In the genomic region with DNA sequence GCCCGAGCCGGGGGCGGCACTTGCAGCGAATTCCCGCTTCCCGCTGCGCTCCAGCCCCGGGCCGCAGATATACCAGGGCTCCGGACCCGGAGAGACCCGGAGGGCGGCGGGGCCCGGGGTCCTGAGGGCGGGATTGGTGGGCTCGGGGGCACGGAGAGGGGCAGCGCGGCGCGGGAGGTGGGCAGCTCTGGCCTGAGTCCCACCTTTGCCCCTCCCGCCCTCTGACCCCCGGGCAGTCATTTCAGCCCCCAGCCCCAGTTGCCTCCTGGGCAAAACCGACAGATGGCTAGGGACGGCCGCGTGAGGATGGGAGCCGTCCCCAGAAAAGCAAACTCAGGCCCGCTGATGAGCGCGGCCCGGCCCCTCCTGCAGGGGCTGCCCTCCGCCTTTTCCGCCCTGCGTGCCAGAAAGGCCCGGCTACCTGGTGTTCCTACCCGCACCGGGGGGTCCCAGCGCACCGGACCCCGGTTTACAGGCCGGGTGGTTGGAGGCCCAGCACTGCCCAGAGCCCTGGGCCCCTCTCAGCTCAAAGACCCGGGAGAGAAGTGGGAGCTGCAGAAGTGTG, we compare ENCODE assay signal across 8 cellular contexts. TPM values are rescaled to one million over a fixed set of nuclear protein-coding genes. Genes with fewer than 3 reads are reported as not detected.
DNase-seq lines count a peak whose midpoint lies in the region; ATAC-seq lines count a peak whose summit lies in the region.

No MANE protein-coding gene starts in this region.

- peak overlapping the region; percentile 81 for H3K4me3 Mint-ChIP-seq in activated T-helper 2 cell treated with anti-CD3 and anti-CD28 coated beads, Interferon-gamma antibody, Interleukin-2, Interleukin-4, amounts not matched to agents 10 μg/mL and 5 μg/mL and 100 μg/mL, durations not matched to agents 14 hours and 24 hours and 36 hours (ENCODE audit: low read depth)

- H3K9me3 ChIP-seq in iPS-18c (ENCODE audit: control insufficient read depth, insufficient read depth, low read length) = no peaks in the 10 kb centered on the region

- H3K9me3 Mint-ChIP-seq in activated T-helper 2 cell treated with anti-CD3 and anti-CD28 coated beads, Interferon-gamma antibody, Interleukin-2, Interleukin-4, amounts not matched to agents 10 μg/mL and 5 μg/mL and 100 μg/mL, durations not matched to agents 14 hours and 24 hours and 36 hours = no peaks in the 10 kb centered on the region

- H3K27me3 Mint-ChIP-seq in activated T-helper 2 cell treated with anti-CD3 and anti-CD28 coated beads, Interferon-gamma antibody, Interleukin-2, Interleukin-4, amounts not matched to agents 10 μg/mL and 5 μg/mL and 100 μg/mL, durations not matched to agents 14 hours and 24 hours and 36 hours (ENCODE audit: low read depth) = no peaks in the 10 kb centered on the region

- peak overlapping the region; percentile 77 for H3K4me3 ChIP-seq in iPS-18c (ENCODE audit: insufficient read depth, low read depth, low read length)

- H3K27ac Mint-ChIP-seq in activated T-helper 2 cell treated with anti-CD3 and anti-CD28 coated beads, Interferon-gamma antibody, Interleukin-2, Interleukin-4, amounts not matched to agents 10 μg/mL and 5 μg/mL and 100 μg/mL, durations not matched to agents 14 hours and 24 hours and 36 hours = peak overlapping the region; percentile 33

- no peak for ATAC-seq in stimulated activated naive CD8-positive, alpha-beta T cell treated with anti-CD3 and anti-CD28 coated beads, Interleukin-15, Interleukin-2, amounts not matched to agents 100 U/mL and 50 U/mL, for 24 hours
- ATAC-seq in HG03196 (IDR thresholded peaks at IDR 0.05; ENCODE audit: unreplicated experiment) = no peak

- peaks cover 67% of the 10 kb centered on the region for H3K4me1 Mint-ChIP-seq in activated T-helper 2 cell treated with anti-CD3 and anti-CD28 coated beads, Interferon-gamma antibody, Interleukin-2, Interleukin-4, amounts not matched to agents 10 μg/mL and 5 μg/mL and 100 μg/mL, durations not matched to agents 14 hours and 24 hours and 36 hours (ENCODE audit: low read depth)

- H3K36me3 Mint-ChIP-seq in activated T-helper 2 cell treated with anti-CD3 and anti-CD28 coated beads, Interferon-gamma antibody, Interleukin-2, Interleukin-4, amounts not matched to agents 10 μg/mL and 5 μg/mL and 100 μg/mL, durations not matched to agents 14 hours and 24 hours and 36 hours (ENCODE audit: low read depth) = peaks cover 43% of the 10 kb centered on the region

- DNase-seq in NCI-H146 (lab: John Stamatoyannopoulos, UW) (peak; percentile 57), NCI-H146 treated with DMSO at 0.1 percent for 48 hours (lab: John Stamatoyannopoulos, UW; ENCODE audit: unreplicated experiment) (no peak), NCI-H2107 (lab: John Stamatoyannopoulos, UW) (no peak), NCI-H1930 (lab: John Stamatoyannopoulos, UW) (no peak)
- DNase-seq in activated T-helper 2 cell treated with anti-CD3 and anti-CD28 coated beads, Interferon-gamma antibody, Interleukin-2, Interleukin-4, amounts not matched to agents 10 μg/mL and 5 μg/mL and 100 μg/mL, durations not matched to agents 14 hours and 24 hours and 36 hours (ENCODE audit: low spot score) = no peak
- peak; percentile 23 for DNase-seq in stimulated activated naive CD8-positive, alpha-beta T cell treated with anti-CD3 and anti-CD28 coated beads, Interleukin-15, Interleukin-2, amounts not matched to agents 100 U/mL and 50 U/mL, for 24 hours

- intact Hi-C loops in activated T-helper 2 cell treated with anti-CD3 and anti-CD28 coated beads, Interferon-gamma antibody, Interleukin-2, Interleukin-4, amounts not matched to agents 10 μg/mL and 5 μg/mL and 100 μg/mL, durations not matched to agents 14 hours and 24 hours and 36 hours (cut with micrococcal nuclease) = loop anchor here (2.0 kb wide), 1 partner anchor 17 kb away; no protein-coding TSS in a partner anchor

RNA-seq across cellular contexts. Expression of a gene that starts 56.7 kb away (rescaled TPM):
- 257 and 266 TPM in 2 replicates for total RNA-seq in activated T-helper 2 cell treated with anti-CD3 and anti-CD28 coated beads, Interferon-gamma antibody, Interleukin-2, Interleukin-4, amounts not matched to agents 10 μg/mL and 5 μg/mL and 100 μg/mL, durations not matched to agents 14 hours and 24 hours and 36 hours

RNA-seq across cellular contexts. Expression of a gene that starts 57.2 kb away (rescaled TPM):
- 124 and 126 TPM in 2 replicates for total RNA-seq in activated T-helper 2 cell treated with anti-CD3 and anti-CD28 coated beads, Interferon-gamma antibody, Interleukin-2, Interleukin-4, amounts not matched to agents 10 μg/mL and 5 μg/mL and 100 μg/mL, durations not matched to agents 14 hours and 24 hours and 36 hours

Comparison
In these comparisons a context has a peak if more than half of its experiments do, and no peak if none do; other contexts are left out.
1. DNase-seq: peak in NCI-H146 (single experiment) and stimulated activated naive CD8-positive, alpha-beta T cell treated with anti-CD3 and anti-CD28 coated beads, Interleukin-15, Interleukin-2, amounts not matched to agents 100 U/mL and 50 U/mL, for 24 hours (single experiment); none in NCI-H146 treated with DMSO at 0.1 percent for 48 hours (single experiment), activated T-helper 2 cell treated with anti-CD3 and anti-CD28 coated beads, Interferon-gamma antibody, Interleukin-2, Interleukin-4, amounts not matched to agents 10 μg/mL and 5 μg/mL and 100 μg/mL, durations not matched to agents 14 hours and 24 hours and 36 hours (single experiment), NCI-H2107 (single experiment) and NCI-H1930 (0 of 2).